ENCODE assay signal across 10 cellular contexts in the genomic region with DNA sequence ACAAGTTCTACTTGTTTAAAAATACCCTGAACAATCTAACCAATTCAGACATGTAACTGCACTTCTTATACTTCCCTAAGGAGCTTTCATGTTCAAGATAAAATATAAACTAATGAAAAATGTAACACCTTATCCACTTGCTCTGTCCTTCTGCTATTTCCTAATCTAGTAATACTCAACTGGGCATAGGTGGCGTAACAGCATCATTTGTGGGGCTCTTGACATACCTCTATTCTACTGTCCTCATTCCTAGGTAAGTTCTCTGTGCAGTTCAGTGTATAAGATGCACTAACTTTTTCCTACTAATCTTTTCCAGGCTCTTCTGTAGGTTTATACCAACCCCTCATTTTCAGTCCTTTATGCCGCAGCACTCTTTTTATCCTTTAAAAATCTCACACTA. TPM values are rescaled to one million over a fixed set of nuclear protein-coding genes. Genes with fewer than 3 reads are reported as not detected.
DNase-seq lines count a peak whose midpoint lies in the region; ATAC-seq and TF ChIP-seq lines count a peak whose summit lies in the region.
"Had no signal": no experiment of that assay in that cellular context is flagged by ENCODE, and none has a peak within 500 bp of the region (broad histone marks: within the 10 kb centered on the region; RNA-seq: fewer than 3 reads in every experiment).

No MANE protein-coding gene starts in this region.

- no peak overlapping the region for H3K4me2 ChIP-seq in GM23338

- ATAC-seq in GM23338, result peak; percentile 55
- no peak for ATAC-seq in RWPE2 (ENCODE audit: low read depth)
- peak; percentile 73 for ATAC-seq in left colon
- no peak for ATAC-seq in GM18873 (IDR thresholded peaks at IDR 0.05; ENCODE audit: low FRiP score, unreplicated experiment)
- ATAC-seq in GM18909 (IDR thresholded peaks at IDR 0.05; ENCODE audit: poor library complexity, unreplicated experiment), result no peak
- ATAC-seq: stimulated activated memory B cell treated with anti-CD40 and anti-IgM and Interleukin-4, amounts not matched to agents 10 μg/mL and 1 μg/mL and 100 μg/mL, for 72 hours had no signal

- no peaks in the 10 kb centered on the region for H3F3A ChIP-seq in GM23338 (replicated peaks; ENCODE audit: low read depth)

- H3K27ac ChIP-seq in GM23338 (ENCODE audit: low read depth), result no peak overlapping the region
- H3K27ac ChIP-seq in RWPE2 (ENCODE audit: poor library complexity, severe bottlenecking), result no peak overlapping the region

- no peak overlapping the region for H2AFZ ChIP-seq in GM23338

- H3K4me3 Mint-ChIP-seq in GM23338, result no peak overlapping the region
- H3K4me3 Mint-ChIP-seq: stimulated activated memory B cell treated with anti-CD40 and anti-IgM and Interleukin-4, amounts not matched to agents 10 μg/mL and 1 μg/mL and 100 μg/mL, for 72 hours had no signal

- no peak overlapping the region for H3K4me3 ChIP-seq in GM23338
- H3K4me3 ChIP-seq in RWPE2 (ENCODE audit: severe bottlenecking), result no peak overlapping the region

- H3K27me3 ChIP-seq in GM23338 (ENCODE audit: insufficient read depth), result no peaks in the 10 kb centered on the region
- no peaks in the 10 kb centered on the region for H3K27me3 ChIP-seq in RWPE2 (ENCODE audit: insufficient read depth, poor library complexity, severe bottlenecking)

- no peaks in the 10 kb centered on the region for H3K4me1 Mint-ChIP-seq in GM23338

- H3K9me2 ChIP-seq in GM23338 (ENCODE audit: insufficient read depth), result no peaks in the 10 kb centered on the region

- no peaks in the 10 kb centered on the region for H3K4me1 ChIP-seq in GM23338 (ENCODE audit: insufficient read depth)
- H3K4me1 ChIP-seq in RWPE2 (ENCODE audit: insufficient read depth, poor library complexity, severe bottlenecking), result no peaks in the 10 kb centered on the region

- peak; percentile 49 to 65 for TF ChIP-seq CTCF in GM23338 (conservative IDR thresholded peaks at IDR 0.05; ENCODE audit: low read depth in 2 of 2)
- peak; percentile 36 for TF ChIP-seq CTCF in RWPE2 (IDR thresholded peaks at IDR 0.05; ENCODE audit: poor library complexity, severe bottlenecking)

- intact Hi-C loops in left colon (cut with DNase I, micrococcal nuclease), result no loop called here

- H3K79me2 ChIP-seq in GM23338 (replicated peaks; ENCODE audit: insufficient read depth), result peaks cover 2% of the 10 kb centered on the region; the same call in 1 of the 2 replicates

- H3K36me3 ChIP-seq in GM23338 (ENCODE audit: insufficient read depth) (peaks cover 26% of the 10 kb centered on the region; the same call in 1 of the 2 replicates), RWPE2 (ENCODE audit: low read depth) (peaks cover 43% of the 10 kb centered on the region)

- peaks cover 3% of the 10 kb centered on the region for H4K20me1 ChIP-seq in GM23338 (replicated peaks; ENCODE audit: insufficient read depth)

- H3K9me3 Mint-ChIP-seq in GM23338, result no peaks in the 10 kb centered on the region
- H3K9me3 Mint-ChIP-seq: activated naive CD4-positive, alpha-beta T cell treated with anti-CD3 and anti-CD28 coated beads, Interleukin-2, amount 50 U/mL, for 72 hours; stimulated activated memory B cell treated with anti-CD40 and anti-IgM and Interleukin-4, amounts not matched to agents 10 μg/mL and 1 μg/mL and 100 μg/mL, for 72 hours had no signal

- peaks cover 44% of the 10 kb centered on the region for H3K36me3 Mint-ChIP-seq in GM23338 (ENCODE audit: low read depth)

- H3K9me3 ChIP-seq in RWPE2 (ENCODE audit: severe bottlenecking), result no peaks in the 10 kb centered on the region

- H3K27me3 Mint-ChIP-seq in GM23338 (ENCODE audit: insufficient read depth, low read depth, poor library complexity), result peaks cover 4% of the 10 kb centered on the region
- H3K27me3 Mint-ChIP-seq: progenitor cell of endocrine pancreas; stimulated activated memory B cell treated with anti-CD40 and anti-IgM and Interleukin-4, amounts not matched to agents 10 μg/mL and 1 μg/mL and 100 μg/mL, for 72 hours had no signal

- DNase-seq in EH (ENCODE audit: low read depth), result peak; percentile 8
- peak; percentile 45 for DNase-seq in GM23338 (ENCODE audit: low spot score)
- no peak for DNase-seq in RWPE2 (ENCODE audit: low spot score)
- DNase-seq in left colon, result no peak
- no peak for DNase-seq in GF-D8 (lab: John Stamatoyannopoulos, UW)

- H3K27ac Mint-ChIP-seq in GM23338, result no peak overlapping the region
- H3K27ac Mint-ChIP-seq: activated naive CD4-positive, alpha-beta T cell treated with anti-CD3 and anti-CD28 coated beads, Interleukin-2, amount 50 U/mL, for 72 hours; progenitor cell of endocrine pancreas; stimulated activated memory B cell treated with anti-CD40 and anti-IgM and Interleukin-4, amounts not matched to agents 10 μg/mL and 1 μg/mL and 100 μg/mL, for 72 hours had no signal

TF ChIP-seq in GM23338, 12 proteins besides CTCF, POLR2A, EP300 and RAD21 (continues in another document):
- TF ChIP-seq ZNF462 (CRISPR knock-in tag; IDR thresholded peaks at IDR 0.05), result no peak
- TF ChIP-seq ZNF114 (CRISPR knock-in tag; IDR thresholded peaks at IDR 0.05), result no peak
- no peak for TF ChIP-seq EZH2 (IDR thresholded peaks at IDR 0.05; ENCODE audit: low read depth, unreplicated experiment)

RNA-seq across cellular contexts. Expression of gene PRKD3, which starts 36.7 kb away (rescaled TPM):
- total RNA-seq in GM23338 (2014; rRNA removed; shearing (Covaris generic)), result 50.9 and 77.0 TPM in 2 replicates
- 58.9 and 59.7 TPM in 2 replicates for polyA plus RNA-seq in GM23338 (2016; fragmentation: Nextera tagmentation; extraction: Ambion mirVana)
- total RNA-seq in left colon, result 10 to 100 TPM; 16.8 to 23.5 TPM

RNA-seq across cellular contexts. Expression of gene QPCT, which starts 56.5 kb away (rescaled TPM):
- total RNA-seq in GM23338 (2014; rRNA removed; shearing (Covaris generic)), result 13.2 and 16.5 TPM in 2 replicates
- 12.1 and 13.2 TPM in 2 replicates for polyA plus RNA-seq in GM23338 (2016; fragmentation: Nextera tagmentation; extraction: Ambion mirVana)
- 1 to 10 TPM; 4.2 to 7.9 TPM for total RNA-seq in left colon

RNA-seq across cellular contexts. Expression of gene NDUFAF7, which starts 56.5 kb away (rescaled TPM):
- total RNA-seq in GM23338 (2014; rRNA removed; shearing (Covaris generic)), result 47.4 and 52.8 TPM in 2 replicates
- polyA plus RNA-seq in GM23338 (2016; fragmentation: Nextera tagmentation; extraction: Ambion mirVana), result 44.3 and 58.2 TPM in 2 replicates
- total RNA-seq in left colon, result 10 to 100 TPM; 11.4 to 12.3 TPM

RNA-seq across cellular contexts. Expression of gene CEBPZ, which starts 56.6 kb away (rescaled TPM):
- total RNA-seq in GM23338 (2014; rRNA removed; shearing (Covaris generic)), result 133 and 135 TPM in 2 replicates
- 173 and 185 TPM in 2 replicates for polyA plus RNA-seq in GM23338 (2016; fragmentation: Nextera tagmentation; extraction: Ambion mirVana)
- total RNA-seq in left colon, result 10 to 100 TPM; 36.9 to 40.0 TPM

Comparison
In these comparisons a context has a peak if more than half of its experiments do, and no peak if none do; other contexts are left out.
1. DNase-seq: peak in EH (single experiment) and GM23338 (single experiment); none in RWPE2 (single experiment), left colon (0 of 2) and GF-D8 (single experiment).
2. ATAC-seq: peak in GM23338 (single experiment) and left colon (single experiment); none in RWPE2 (single experiment), GM18873 (single experiment) and GM18909 (single experiment).